Comparison of ENCODE assay signal across 9 cellular contexts in genomic region chr15:57610130-57610529, GRCh38. TPM values are rescaled to one million over a fixed set of nuclear protein-coding genes. Genes with fewer than 3 reads are reported as not detected.
DNase-seq lines count a peak whose midpoint lies in the region; ATAC-seq, FAIRE-seq and TF ChIP-seq lines count a peak whose summit lies in the region.
"Had no signal": no experiment of that assay in that cellular context is flagged by ENCODE, and none has a peak within 500 bp of the region (broad histone marks: within the 10 kb centered on the region; RNA-seq: fewer than 3 reads in every experiment).

No MANE protein-coding gene starts in this region.

- DNase-seq in HTR-8/SVneo (ENCODE audit: insufficient read length, low spot score): peak; percentile 46
- peak in 1 of 2 donors; percentile 38 for DNase-seq in breast epithelium (ENCODE audit: low spot score in 2 of 2)
- DNase-seq in kidney epithelial cell (ENCODE audit: low read depth): peak; percentile 57
- no peak for DNase-seq in type B pancreatic cell (ENCODE audit: extremely low spot score, unreplicated experiment)
- DNase-seq in activated CD4-positive, alpha-beta T cell treated with anti-CD3 and anti-CD28 coated beads, Interleukin-2, amount 50 U/mL, for 4 hours: no peak
- DNase-seq in activated naive CD8-positive, alpha-beta T cell treated with anti-CD3 and anti-CD28 coated beads for 36 hours: no peak

- TF ChIP-seq POLR2A in breast epithelium (IDR thresholded peaks at IDR 0.05): no peak

- H3K36me3 ChIP-seq in breast epithelium (no peaks in the 10 kb centered on the region), kidney epithelial cell (ENCODE audit: control insufficient read depth, insufficient read depth, low read length) (no peaks in the 10 kb centered on the region)

- no peak overlapping the region for H3K4me3 ChIP-seq in breast epithelium
- H3K4me3 ChIP-seq in kidney epithelial cell (ENCODE audit: low read depth, low read length): no peak overlapping the region

- no peaks in the 10 kb centered on the region for H3K27me3 ChIP-seq in breast epithelium
- H3K27me3 ChIP-seq in kidney epithelial cell (ENCODE audit: control insufficient read depth, insufficient read depth, low read length): no peaks in the 10 kb centered on the region

- H3K4me1 ChIP-seq in breast epithelium: peaks cover 0 to 3% of the 10 kb centered on the region in 2 donors

- TF ChIP-seq CTCF in breast epithelium (IDR thresholded peaks at IDR 0.05): no peak
- no peak for TF ChIP-seq CTCF in kidney epithelial cell (IDR thresholded peaks at IDR 0.05; ENCODE audit: insufficient read depth, low read length, poor library complexity, severe bottlenecking)
- TF ChIP-seq CTCF in type B pancreatic cell (conservative IDR thresholded peaks at IDR 0.05): no peak

- no peaks in the 10 kb centered on the region for H3K9me3 ChIP-seq in breast epithelium

- no peak overlapping the region for H3K4me3 Mint-ChIP-seq in type B pancreatic cell
- H3K4me3 Mint-ChIP-seq in activated naive CD8-positive, alpha-beta T cell treated with anti-CD3 and anti-CD28 coated beads for 36 hours: no peak overlapping the region

- no peaks in the 10 kb centered on the region for H3K9me3 Mint-ChIP-seq in type B pancreatic cell
- H3K9me3 Mint-ChIP-seq in activated naive CD8-positive, alpha-beta T cell treated with anti-CD3 and anti-CD28 coated beads for 36 hours: no peaks in the 10 kb centered on the region

- H3K27me3 Mint-ChIP-seq in type B pancreatic cell: no peaks in the 10 kb centered on the region
- no peaks in the 10 kb centered on the region for H3K27me3 Mint-ChIP-seq in activated naive CD8-positive, alpha-beta T cell treated with anti-CD3 and anti-CD28 coated beads for 36 hours

- peaks cover 27% of the 10 kb centered on the region for H3K4me1 Mint-ChIP-seq in type B pancreatic cell (ENCODE audit: unreplicated experiment)
- H3K4me1 Mint-ChIP-seq in activated naive CD8-positive, alpha-beta T cell treated with anti-CD3 and anti-CD28 coated beads for 36 hours: no peaks in the 10 kb centered on the region

- peak overlapping the region; percentile 81 for H3K27ac Mint-ChIP-seq in type B pancreatic cell
- no peak overlapping the region for H3K27ac Mint-ChIP-seq in activated naive CD8-positive, alpha-beta T cell treated with anti-CD3 and anti-CD28 coated beads for 36 hours

- no peak for FAIRE-seq in HTR-8/SVneo (lab: Jason Lieb, UNC)
- FAIRE-seq: GM19239 had no signal

- peaks cover 3% of the 10 kb centered on the region for H3K36me3 Mint-ChIP-seq in type B pancreatic cell
- H3K36me3 Mint-ChIP-seq in activated naive CD8-positive, alpha-beta T cell treated with anti-CD3 and anti-CD28 coated beads for 36 hours: no peaks in the 10 kb centered on the region

- peak overlapping the region; percentile 35 to 75 for H3K27ac ChIP-seq in breast epithelium

- intact Hi-C loops in breast epithelium (cut with DNase I; ENCODE audit: low total_unique reads): no loop called here

- ATAC-seq in HG03378 (IDR thresholded peaks at IDR 0.05; ENCODE audit: unreplicated experiment): no peak

RNA-seq across cellular contexts. Expression of gene MYZAP, which starts 18.4 kb away (rescaled TPM):
- 10 to 100 TPM; 12.1 to 23.0 (median 16.7) TPM for total RNA-seq in breast epithelium
- total RNA-seq in kidney epithelial cell: 0.21 and 0.27 TPM in 2 replicates
- total RNA-seq in type B pancreatic cell (ENCODE audit: low replicate concordance): 5.7 and 9.9 TPM in 2 replicates
- total RNA-seq in activated naive CD8-positive, alpha-beta T cell treated with anti-CD3 and anti-CD28 coated beads for 36 hours: not detected
- total RNA-seq: T-helper 1 cell treated with Interleukin-12 subunit alpha and Interleukin-12 subunit beta and Interleukin-4 antibody, amounts not matched to agents 30 ng/mL and 1 ng/mL, for 36 hours had no signal

Comparison
In these comparisons a context has a peak if more than half of its experiments do, and no peak if none do; other contexts are left out.
1. DNase-seq: peak in HTR-8/SVneo (single experiment) and kidney epithelial cell (single experiment); none in type B pancreatic cell (single experiment), activated CD4-positive, alpha-beta T cell treated with anti-CD3 and anti-CD28 coated beads, Interleukin-2, amount 50 U/mL, for 4 hours (0 of 2) and activated naive CD8-positive, alpha-beta T cell treated with anti-CD3 and anti-CD28 coated beads for 36 hours (single experiment).